ENCODE assay signal across 18 cellular contexts in genomic region chr5:127089206-127089605, GRCh38. TPM values are rescaled to one million over a fixed set of nuclear protein-coding genes. Genes with fewer than 3 reads are reported as not detected.
DNase-seq lines count a peak whose midpoint lies in the region; ATAC-seq, FAIRE-seq and TF ChIP-seq lines count a peak whose summit lies in the region.
"Had no signal": no experiment of that assay in that cellular context is flagged by ENCODE, and none has a peak within 500 bp of the region (broad histone marks: within the 10 kb centered on the region; RNA-seq: fewer than 3 reads in every experiment).

No MANE protein-coding gene starts in this region.

- FAIRE-seq in GM12891 (lab: Jason Lieb, UNC), result peak; percentile 5
- FAIRE-seq: H1 had no signal

- H3K4me3 ChIP-seq in AG10803 (ENCODE audit: low read length) (no peak overlapping the region), OCI-LY7 (ENCODE audit: low read depth, low read length, poor library complexity, severe bottlenecking) (no peak overlapping the region), left ventricle myocardium inferior (no peak overlapping the region)

- no peak overlapping the region for H3K4me2 ChIP-seq in OCI-LY7 (ENCODE audit: low read length)

- DNase-seq in AG10803 (ENCODE audit: low read depth), result peak; percentile 22
- no peak for DNase-seq in GM12891 (ENCODE audit: insufficient read length, low spot score)
- peak; percentile 20 for DNase-seq in OCI-LY7 (ENCODE audit: low spot score)
- peak; percentile 20 for DNase-seq in hepatic stellate cell (ENCODE audit: low spot score)
- no peak for DNase-seq in NCI-H345 treated with DMSO at 0.1 percent for 48 hours (lab: John Stamatoyannopoulos, UW; ENCODE audit: unreplicated experiment)
- DNase-seq in DMS114 treated with DMSO at 0.1 percent for 48 hours (lab: John Stamatoyannopoulos, UW; ENCODE audit: unreplicated experiment), result no peak
- DNase-seq in left ventricle myocardium inferior, result no peak
- DNase-seq: 8988T, Caco-2, DND-41, Karpas-422, NCI-H1436 treated with DMSO at 0.1 percent for 48 hours, NCI-H2227 treated with DMSO at 0.1 percent for 48 hours, NCI-H526 treated with DMSO at 0.1 percent for 48 hours, PC-3 had no signal

- no peaks in the 10 kb centered on the region for H3K9me2 ChIP-seq in OCI-LY7 (ENCODE audit: insufficient read depth, low read length)

- H3K79me2 ChIP-seq in OCI-LY7 (ENCODE audit: insufficient read depth, low read depth, low read length), result no peaks in the 10 kb centered on the region

- peak overlapping the region; percentile 73 for H2AFZ ChIP-seq in OCI-LY7 (ENCODE audit: low read length)

- H3K4me1 ChIP-seq in OCI-LY7 (ENCODE audit: insufficient read depth, low read length, poor library complexity, severe bottlenecking) (no peaks in the 10 kb centered on the region), left ventricle myocardium inferior (no peaks in the 10 kb centered on the region)
- H3K4me1 ChIP-seq: Caco-2 had no signal

- CTCF ChIA-PET in OCI-LY7 (lab: Charles Lee; ENCODE audit: unreplicated experiment), result no interaction called here

- intact Hi-C loops in OCI-LY7 (cut with micrococcal nuclease; ENCODE audit: unreplicated experiment), result no loop called here
- intact Hi-C loops in left ventricle myocardium inferior (cut with micrococcal nuclease), result no loop called here

- no peaks in the 10 kb centered on the region for H3K9me3 ChIP-seq in OCI-LY7 (ENCODE audit: low read length)
- no peaks in the 10 kb centered on the region for H3K9me3 ChIP-seq in left ventricle myocardium inferior (replicated peaks)
- H3K9me3 ChIP-seq: Caco-2 had no signal

- no peak for TF ChIP-seq POLR2A in GM12891 (IDR thresholded peaks at IDR 0.05; ENCODE audit: low read depth, low read length)

- ATAC-seq in GM21367 (IDR thresholded peaks at IDR 0.05; ENCODE audit: unreplicated experiment), result no peak
- ATAC-seq: PC-3 had no signal

- TF ChIP-seq CTCF in AG10803 (conservative IDR thresholded peaks at IDR 0.05; ENCODE audit: low read length) (no peak), OCI-LY7 (conservative IDR thresholded peaks at IDR 0.05; ENCODE audit: low read length) (no peak), left ventricle myocardium inferior (IDR thresholded peaks at IDR 0.05; ENCODE audit: borderline replicate concordance) (no peak)

- POLR2A ChIA-PET in OCI-LY7 (lab: Charles Lee), result interaction anchor here (1.5 kb wide), 1 partner anchor 32 kb away, joined by 3 read pairs; no protein-coding TSS in a partner anchor

- no peaks in the 10 kb centered on the region for H3K36me3 ChIP-seq in OCI-LY7 (ENCODE audit: insufficient read depth, low read length)
- no peaks in the 10 kb centered on the region for H3K36me3 ChIP-seq in left ventricle myocardium inferior

- BruUV-seq in OCI-LY7 (replicated peaks; lab: Mats Ljungman, UMichigan), result no TSS peak

- H4K20me1 ChIP-seq in OCI-LY7 (ENCODE audit: insufficient read depth, low read length), result no peaks in the 10 kb centered on the region

- H3K27me3 ChIP-seq in left ventricle myocardium inferior (ENCODE audit: low read depth), result no peaks in the 10 kb centered on the region

- no peak overlapping the region for H3K27ac ChIP-seq in OCI-LY7 (ENCODE audit: low read depth, low read length, poor library complexity, severe bottlenecking)
- H3K27ac ChIP-seq in left ventricle myocardium inferior (replicated peaks), result no peak overlapping the region
- H3K27ac ChIP-seq: C4-2B had no signal

TF ChIP-seq in GM12891, 5 proteins besides CTCF, POLR2A, EP300 and RAD21:
- TF ChIP-seq TAF1 (IDR thresholded peaks at IDR 0.05; ENCODE audit: low read depth, low read length) (no peak), POU2F2 (IDR thresholded peaks at IDR 0.05; ENCODE audit: low read depth, low read length) (no peak), SPI1 (IDR thresholded peaks at IDR 0.05; ENCODE audit: low read depth, low read length) (no peak), POLR2AphosphoS5 (IDR thresholded peaks at IDR 0.05; ENCODE audit: low read depth, low read length) (no peak), PAX5 (IDR thresholded peaks at IDR 0.05; ENCODE audit: insufficient read depth, low read length, severe bottlenecking) (no peak)

RNA-seq across cellular contexts. Expression of gene C5orf63, which starts 15.9 kb away (rescaled TPM):
- polyA plus RNA-seq in GM12891 (2012; ENCODE audit: low read depth, missing spikeins), result 9.7 TPM
- total RNA-seq in OCI-LY7 (2014; rRNA removed; shearing (Covaris generic)), result 4.2 and 5.5 TPM in 2 replicates
- total RNA-seq in OCI-LY7 (2022), result 0.11 TPM in 1 of 2 replicates, not detected in the other
- 10.3 TPM for total RNA-seq in left ventricle myocardium inferior

RNA-seq across cellular contexts. Expression of gene MARCHF3, which starts 58.8 kb away (rescaled TPM):
- 6.4 TPM for polyA plus RNA-seq in GM12891 (2012; ENCODE audit: low read depth, missing spikeins)
- total RNA-seq in OCI-LY7 (2014; rRNA removed; shearing (Covaris generic)), result 7.0 and 9.2 TPM in 2 replicates
- total RNA-seq in OCI-LY7 (2022), result 5.4 and 7.3 TPM in 2 replicates
- 35.7 TPM for total RNA-seq in left ventricle myocardium inferior

Comparison
In these comparisons a context has a peak if more than half of its experiments do, and no peak if none do; other contexts are left out.
1. DNase-seq: peak in AG10803 (single experiment), OCI-LY7 (single experiment) and hepatic stellate cell (single experiment); none in GM12891 (single experiment), NCI-H345 treated with DMSO at 0.1 percent for 48 hours (single experiment), DMS114 treated with DMSO at 0.1 percent for 48 hours (single experiment) and left ventricle myocardium inferior (single experiment).